Comparison of ENCODE assay signal across 11 cellular contexts in genomic region chr19:46603752-46604241, GRCh38. TPM values are rescaled to one million over a fixed set of nuclear protein-coding genes. Genes with fewer than 3 reads are reported as not detected.
A peak's percentile ranks its signal among the peaks of the same experiment; 100 is the strongest.
DNase-seq lines count a peak whose midpoint lies in the region; FAIRE-seq and TF ChIP-seq lines count a peak whose summit lies in the region.
"Had no signal": no experiment of that assay in that cellular context is flagged by ENCODE, and none has a peak within 500 bp of the region (broad histone marks: within the 10 kb centered on the region; RNA-seq: fewer than 3 reads in every experiment).

No MANE protein-coding gene starts in this region.

- peak overlapping the region; percentile 100 for H3K27ac Mint-ChIP-seq in activated naive CD4-positive, alpha-beta T cell treated with anti-CD3 and anti-CD28 coated beads for 36 hours
- H3K27ac Mint-ChIP-seq in astrocyte (ENCODE audit: unreplicated experiment): peak overlapping the region; percentile 66

- no peak overlapping the region for H3K27ac ChIP-seq in astrocyte (ENCODE audit: low read depth, low read length)
- H3K27ac ChIP-seq in tibial nerve: peak overlapping the region; percentile 96 to 100 (median 99)
- H3K27ac ChIP-seq in PC-9: no peak overlapping the region

- H3K36me3 Mint-ChIP-seq in activated naive CD4-positive, alpha-beta T cell treated with anti-CD3 and anti-CD28 coated beads for 36 hours (ENCODE audit: low read depth): peaks cover 35% of the 10 kb centered on the region
- peaks cover 22% of the 10 kb centered on the region for H3K36me3 Mint-ChIP-seq in astrocyte (ENCODE audit: low read depth, unreplicated experiment)

- H3K4me3 Mint-ChIP-seq in activated naive CD4-positive, alpha-beta T cell treated with anti-CD3 and anti-CD28 coated beads for 36 hours: peak overlapping the region; percentile 96
- peak overlapping the region; percentile 98 for H3K4me3 Mint-ChIP-seq in astrocyte (ENCODE audit: unreplicated experiment)

- H3K4me1 Mint-ChIP-seq in activated naive CD4-positive, alpha-beta T cell treated with anti-CD3 and anti-CD28 coated beads for 36 hours (ENCODE audit: low read depth): peaks cover 44% of the 10 kb centered on the region
- H3K4me1 Mint-ChIP-seq in astrocyte (ENCODE audit: low read depth, unreplicated experiment): peaks cover 23% of the 10 kb centered on the region

- no peaks in the 10 kb centered on the region for H3K9me3 ChIP-seq in astrocyte (ENCODE audit: insufficient read depth, low read depth, low read length)
- peaks cover 0 to 6% (median 0%) of the 10 kb centered on the region in 4 donors for H3K9me3 ChIP-seq in tibial nerve
- no peaks in the 10 kb centered on the region for H3K9me3 ChIP-seq in PC-9 (ENCODE audit: insufficient read depth, low read depth)

- CTCF ChIA-PET in activated naive CD4-positive, alpha-beta T cell treated with anti-CD3 and anti-CD28 coated beads for 36 hours (lab: Charles Lee): interaction anchor here (0.6 to 3.2 kb wide), 3 partner anchors 10 to 19 kb away, joined by 3 to 15 read pairs (median 5); no protein-coding TSS in a partner anchor
- CTCF ChIA-PET in PC-9 (lab: Charles Lee): no interaction called here

- H3K27me3 Mint-ChIP-seq in activated naive CD4-positive, alpha-beta T cell treated with anti-CD3 and anti-CD28 coated beads for 36 hours (ENCODE audit: low read depth): no peaks in the 10 kb centered on the region
- H3K27me3 Mint-ChIP-seq in astrocyte (ENCODE audit: low read depth, unreplicated experiment): no peaks in the 10 kb centered on the region

- peaks cover 2% of the 10 kb centered on the region for H3K9me3 Mint-ChIP-seq in activated naive CD4-positive, alpha-beta T cell treated with anti-CD3 and anti-CD28 coated beads for 36 hours
- no peaks in the 10 kb centered on the region for H3K9me3 Mint-ChIP-seq in astrocyte (ENCODE audit: unreplicated experiment)

- DNase-seq in activated naive CD4-positive, alpha-beta T cell treated with anti-CD3 and anti-CD28 coated beads for 36 hours: no peak
- no peak for DNase-seq in activated naive CD4-positive, alpha-beta T cell (lab: John Stamatoyannopoulos, UW)
- DNase-seq in astrocyte (ENCODE audit: low read depth) (no peak), mesenteric fat pad (ENCODE audit: low spot score) (peak; percentile 82), tibial nerve (ENCODE audit: low spot score in 2 of 2) (no peak), amniotic stem cell (lab: John Stamatoyannopoulos, UW) (no peak), PC-9 (no peak), COLO668 (lab: John Stamatoyannopoulos, UW; ENCODE audit: unreplicated experiment) (no peak)
- DNase-seq: NCI-H1417 treated with DMSO at 0.1 percent for 48 hours; stimulated activated CD8-positive, alpha-beta memory T cell treated with anti-CD3 and anti-CD28 coated beads, Interleukin-4, amount 100 ng/mL, for 48 hours had no signal

- no peak for TF ChIP-seq EP300 in tibial nerve (IDR thresholded peaks at IDR 0.05)

- no TSS peak for BruUV-seq in PC-9 (replicated peaks; lab: Mats Ljungman, UMichigan)

- peaks cover 69% of the 10 kb centered on the region for H4K20me1 ChIP-seq in astrocyte (ENCODE audit: insufficient read depth, low read length)
- H4K20me1 ChIP-seq in PC-9 (ENCODE audit: insufficient read depth): no peaks in the 10 kb centered on the region

- POLR2A ChIA-PET in PC-9 (lab: Charles Lee; ENCODE audit: unreplicated experiment): no interaction called here

- peaks cover 54% of the 10 kb centered on the region for H3K79me2 ChIP-seq in astrocyte (ENCODE audit: insufficient read depth, low read length)
- peaks cover 35% of the 10 kb centered on the region for H3K79me2 ChIP-seq in PC-9 (ENCODE audit: low read depth)

- H3K4me3 ChIP-seq in astrocyte (ENCODE audit: insufficient read depth, low read depth, low read length): peak overlapping the region; percentile 89
- peak overlapping the region in 2 of 4 donors; percentile 99 for H3K4me3 ChIP-seq in tibial nerve
- no peak overlapping the region for H3K4me3 ChIP-seq in PC-9

- intact Hi-C loops in activated naive CD4-positive, alpha-beta T cell treated with anti-CD3 and anti-CD28 coated beads for 36 hours (cut with micrococcal nuclease): no loop called here
- intact Hi-C loops in PC-9 (cut with micrococcal nuclease; ENCODE audit: unreplicated experiment): no loop called here

- TF ChIP-seq CTCF in astrocyte (IDR thresholded peaks at IDR 0.05; ENCODE audit: insufficient read depth, low read depth, low read length) (no peak), tibial nerve (IDR thresholded peaks at IDR 0.05) (no peak), PC-9 (conservative IDR thresholded peaks at IDR 0.05) (no peak)

- H2AFZ ChIP-seq in astrocyte (ENCODE audit: low read depth, low read length) (no peak overlapping the region), PC-9 (no peak overlapping the region)

- peak overlapping the region; percentile 100 for H3K9ac ChIP-seq in astrocyte (ENCODE audit: low read length)

- H3F3A ChIP-seq in PC-9 (ENCODE audit: insufficient read depth, low read depth): peaks cover 4% of the 10 kb centered on the region; the same call in 1 of the 2 replicates

- FAIRE-seq in astrocyte (lab: Jason Lieb, UNC): no peak
- FAIRE-seq: islet of Langerhans had no signal

- no peaks in the 10 kb centered on the region for H3K27me3 ChIP-seq in astrocyte (ENCODE audit: insufficient read depth, low read length)
- H3K27me3 ChIP-seq in tibial nerve: no peaks in the 10 kb centered on the region
- no peaks in the 10 kb centered on the region for H3K27me3 ChIP-seq in PC-9 (ENCODE audit: insufficient read depth, low read depth)

- no peaks in the 10 kb centered on the region for H3K9me2 ChIP-seq in PC-9 (ENCODE audit: insufficient read depth)

- WGBS in tibial nerve, 2 donors: 27 to 34% methylated on average over 4 to 5 of the region's 9 CpGs

- no peak for TF ChIP-seq POLR2A in tibial nerve (IDR thresholded peaks at IDR 0.05)

- H3K36me3 ChIP-seq in astrocyte (ENCODE audit: insufficient read depth, low read length) (peaks cover 22% of the 10 kb centered on the region), tibial nerve (peaks cover 0 to 35% (median 6%) of the 10 kb centered on the region in 3 donors), PC-9 (ENCODE audit: low read depth) (peaks cover 10% of the 10 kb centered on the region; the same call in 1 of the 2 replicates)

- H3K4me2 ChIP-seq in astrocyte (ENCODE audit: low read length): peak overlapping the region; percentile 99
- no peak overlapping the region for H3K4me2 ChIP-seq in PC-9

- H3K4me1 ChIP-seq in astrocyte (ENCODE audit: insufficient read depth, low read length): peaks cover 19% of the 10 kb centered on the region
- peaks cover 0 to 76% (median 48%) of the 10 kb centered on the region in 4 donors for H3K4me1 ChIP-seq in tibial nerve
- H3K4me1 ChIP-seq in PC-9 (replicated peaks; ENCODE audit: insufficient read depth): peaks cover 12% of the 10 kb centered on the region; the same call in 1 of the 2 replicates

RNA-seq across cellular contexts. Expression of gene CALM3, which starts 2.7 kb away (rescaled TPM):
- total RNA-seq in activated naive CD4-positive, alpha-beta T cell treated with anti-CD3 and anti-CD28 coated beads for 36 hours: 100 to 1,000 TPM; 482 to 500 TPM
- total RNA-seq in astrocyte: 334 and 343 TPM in 2 replicates
- 125 TPM for total RNA-seq in mesenteric fat pad
- total RNA-seq in tibial nerve: 100 to 1,000 TPM; 123 to 167 (median 137) TPM
- total RNA-seq in PC-9 (2021): 211 and 239 TPM in 2 replicates

RNA-seq across cellular contexts. Expression of gene PTGIR, which starts 21.1 kb away (rescaled TPM):
- total RNA-seq in activated naive CD4-positive, alpha-beta T cell treated with anti-CD3 and anti-CD28 coated beads for 36 hours: 10 to 100 TPM; 16.3 to 17.2 TPM
- total RNA-seq in astrocyte (0.50 and 0.52 TPM in 2 replicates), mesenteric fat pad (7.2 TPM), tibial nerve (10 to 100 TPM in 2 of 4 donors, 1 to 10 TPM in 2; 3.1 to 43.2 (median 12.7) TPM), PC-9 (2021) (0.28 TPM in 1 of 2 replicates, not detected in the other)

RNA-seq across cellular contexts. Expression of gene GNG8, which starts 32.2 kb away (rescaled TPM):
- 1 to 10 TPM; 7.1 to 8.1 TPM for total RNA-seq in activated naive CD4-positive, alpha-beta T cell treated with anti-CD3 and anti-CD28 coated beads for 36 hours
- total RNA-seq in astrocyte (not detected in 2 replicates), mesenteric fat pad (not detected), tibial nerve (not detected), PC-9 (2021) (not detected in 2 replicates)

RNA-seq across cellular contexts. Expression of gene DACT3, which starts 57.2 kb away (rescaled TPM):
- 1 to 10 TPM; 2.4 to 3.0 TPM for total RNA-seq in activated naive CD4-positive, alpha-beta T cell treated with anti-CD3 and anti-CD28 coated beads for 36 hours
- total RNA-seq in astrocyte: 19.8 and 27.7 TPM in 2 replicates
- 3.4 TPM for total RNA-seq in mesenteric fat pad
- total RNA-seq in tibial nerve: 10 to 100 TPM in 1 of 4 donors, 1 to 10 TPM in 3; 7.1 to 11.7 (median 8.2) TPM
- 0.13 TPM in 1 of 2 replicates, not detected in the other for total RNA-seq in PC-9 (2021)

Comparison
In these comparisons a context has a peak if more than half of its experiments do, and no peak if none do; other contexts are left out.
1. H3K27ac ChIP-seq: peak in tibial nerve (4 of 4); none in astrocyte (single experiment) and PC-9 (single experiment).